ENCODE assay signal across 30 cellular contexts in the genomic region with DNA sequence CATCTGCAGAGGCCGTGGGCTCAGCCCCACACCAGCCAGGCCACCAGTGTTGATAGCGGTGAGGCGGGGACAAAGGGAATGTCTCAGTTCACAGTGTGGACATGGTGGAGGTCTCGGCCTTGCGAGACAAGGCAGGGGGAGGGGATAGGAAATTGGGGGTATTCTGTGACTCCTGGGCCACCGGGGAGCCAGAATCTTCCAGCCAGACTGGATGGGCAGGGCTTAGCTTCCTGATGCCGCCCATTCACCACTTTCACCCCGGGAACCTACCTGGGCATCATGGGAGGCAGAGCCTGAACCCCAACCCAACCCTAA.
"Had no signal": no experiment of that assay in that cellular context is flagged by ENCODE, and none has a peak within 500 bp of the region (broad histone marks: within the 10 kb centered on the region; RNA-seq: fewer than 3 reads in every experiment).

No MANE protein-coding gene starts in this region.

- H3K9me3 ChIP-seq: heart left ventricle, lower lobe of right lung, neutrophil, ovary, prostate gland, stomach, testis, thyroid gland, transverse colon, upper lobe of left lung, vagina had no signal

- H3K4me2 ChIP-seq: smooth muscle cell had no signal

- H3K9me3 Mint-ChIP-seq: immature natural killer cell; naive thymus-derived CD8-positive, alpha-beta T cell; nephron; neural crest cell; stimulated activated naive B cell treated with anti-CD40 and anti-IgM and Interleukin-4, amounts not matched to agents 10 μg/mL and 1 μg/mL and 100 μg/mL, for 72 hours had no signal

- H3K4me3 ChIP-seq: heart left ventricle, lower lobe of right lung, ovary, prostate gland, smooth muscle cell, stomach, testis, thyroid gland, transverse colon, upper lobe of left lung, vagina had no signal

- H3K27me3 Mint-ChIP-seq: stimulated activated naive B cell treated with anti-CD40 and anti-IgM and Interleukin-4, amounts not matched to agents 10 μg/mL and 1 μg/mL and 100 μg/mL, for 72 hours had no signal

- H3K27ac ChIP-seq: lower lobe of right lung, neutrophil, ovary, prostate gland, stomach, testis, thyroid gland, transverse colon, upper lobe of left lung, vagina had no signal

- H3K36me3 Mint-ChIP-seq: naive thymus-derived CD8-positive, alpha-beta T cell; stimulated activated naive B cell treated with anti-CD40 and anti-IgM and Interleukin-4, amounts not matched to agents 10 μg/mL and 1 μg/mL and 100 μg/mL, for 72 hours had no signal

- H3K4me1 ChIP-seq: prostate gland had no signal

- H3K4me3 Mint-ChIP-seq: immature natural killer cell; naive thymus-derived CD8-positive, alpha-beta T cell; neural crest cell; stimulated activated naive B cell treated with anti-CD40 and anti-IgM and Interleukin-4, amounts not matched to agents 10 μg/mL and 1 μg/mL and 100 μg/mL, for 72 hours had no signal

- H3K27me3 ChIP-seq: heart left ventricle, ovary, stomach, testis, thyroid gland, transverse colon, upper lobe of left lung, vagina had no signal

- H3K36me3 ChIP-seq: heart left ventricle, lower lobe of right lung, neutrophil, ovary, prostate gland, thyroid gland, transverse colon, upper lobe of left lung, vagina had no signal

- H3K27ac Mint-ChIP-seq: immature natural killer cell; nephron; stimulated activated naive B cell treated with anti-CD40 and anti-IgM and Interleukin-4, amounts not matched to agents 10 μg/mL and 1 μg/mL and 100 μg/mL, for 72 hours had no signal

- ATAC-seq: left colon; lower lobe of right lung; naive thymus-derived CD8-positive, alpha-beta T cell; stimulated activated naive B cell treated with anti-CD40 and anti-IgM and Interleukin-4, amounts not matched to agents 10 μg/mL and 1 μg/mL and 100 μg/mL, for 72 hours; stimulated activated naive CD8-positive, alpha-beta T cell treated with anti-CD3 and anti-CD28 coated beads, Interleukin-15, Interleukin-2, amounts not matched to agents 100 U/mL and 50 U/mL, for 24 hours had no signal

- DNase-seq: hypothalamus; immature natural killer cell; kidney; left colon; lower lobe of right lung; mammary epithelial cell; mesenchymal stem cell; occipital lobe; ovary; retina; right cardiac atrium; stimulated activated CD4-positive, alpha-beta T cell treated with anti-CD3 and anti-CD28 coated beads, Interleukin-12 subunit alpha, Interleukin-12 subunit beta, amount 100 ng/mL, for 4 hours; stimulated activated CD4-positive, alpha-beta T cell treated with anti-CD3 and anti-CD28 coated beads, Interleukin-15, amount 100 ng/mL, for 24 hours; stimulated activated CD4-positive, alpha-beta T cell treated with anti-CD3 and anti-CD28 coated beads, Interleukin-2, amount 100 ng/mL, for 24 hours; stimulated activated CD4-positive, alpha-beta T cell treated with anti-CD3 and anti-CD28 coated beads, Interleukin-4, amount 100 ng/mL, for 1 hour; stimulated activated naive B cell treated with anti-CD40 and anti-IgM and Interleukin-4, amounts not matched to agents 10 μg/mL and 1 μg/mL and 100 μg/mL, for 72 hours; stimulated activated naive CD8-positive, alpha-beta T cell treated with anti-CD3 and anti-CD28 coated beads, Interleukin-15, Interleukin-2, amounts not matched to agents 100 U/mL and 50 U/mL, for 24 hours; stomach; testis; thyroid gland; transverse colon had no signal

- H3K4me1 Mint-ChIP-seq: immature natural killer cell had no signal
